ENCODE assay signal across 22 cellular contexts in the genomic region with DNA sequence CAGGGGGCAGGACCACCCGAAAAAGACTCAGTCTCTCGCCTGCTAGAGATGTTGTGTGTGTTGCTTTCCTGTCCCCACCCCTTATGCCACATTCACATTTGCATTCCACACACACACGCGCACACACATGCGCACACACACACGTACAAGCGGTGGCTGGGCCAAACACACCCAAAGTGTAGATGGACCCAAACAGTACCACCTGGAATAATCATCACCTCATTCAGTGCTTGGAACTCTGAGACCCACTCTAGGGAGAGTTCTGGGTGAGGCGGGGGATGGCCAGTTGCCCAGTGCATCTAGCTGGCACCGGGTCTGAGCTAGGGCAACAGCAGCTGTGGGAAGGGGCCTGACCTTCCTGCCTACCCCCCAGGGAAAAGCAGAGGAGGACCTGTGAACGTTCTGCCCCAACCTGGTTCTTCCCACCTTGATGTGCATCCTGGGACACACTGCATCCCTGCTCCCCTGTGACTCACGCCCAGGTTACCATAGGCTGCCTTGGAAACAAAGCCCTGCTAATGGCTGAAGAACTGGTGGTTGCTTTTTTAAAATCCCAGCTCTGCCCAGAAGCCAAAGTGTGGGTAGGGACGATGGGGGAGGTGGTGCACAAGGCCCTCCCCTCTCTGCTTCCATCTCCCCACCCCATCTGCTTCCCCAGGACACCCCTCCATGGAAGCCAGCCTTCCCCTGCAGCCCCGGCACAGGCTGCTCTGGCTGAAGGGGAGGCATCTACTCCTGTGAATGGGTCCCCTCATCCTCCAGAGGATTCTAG. TPM values are rescaled to one million over a fixed set of nuclear protein-coding genes. Genes with fewer than 3 reads are reported as not detected.
DNase-seq lines count a peak whose midpoint lies in the region; ATAC-seq and TF ChIP-seq lines count a peak whose summit lies in the region.
"Had no signal": no experiment of that assay in that cellular context is flagged by ENCODE, and none has a peak within 500 bp of the region (broad histone marks: within the 10 kb centered on the region; RNA-seq: fewer than 3 reads in every experiment).

No MANE protein-coding gene starts in this region.

- H3K9me2 ChIP-seq in HCT116 (ENCODE audit: insufficient read depth) = no peaks in the 10 kb centered on the region

- TF ChIP-seq POLR2A in HCT116 (IDR thresholded peaks at IDR 0.05; ENCODE audit: borderline replicate concordance, extremely low read depth, insufficient read depth, insufficient read length) = no peak

- no peak for TF ChIP-seq CTCF in HCT116 (IDR thresholded peaks at IDR 0.05 in 2 of 3, conservative IDR thresholded peaks at IDR 0.05 in 1 of 3; ENCODE audit: borderline replicate concordance in 1 of 3, insufficient read depth in 1 of 3, low read depth in 2 of 3, low read length in 2 of 3)
- no peak for TF ChIP-seq CTCF in foreskin keratinocyte (conservative IDR thresholded peaks at IDR 0.05)

- POLR2A ChIA-PET in HCT116 (lab: Charles Lee) = no interaction called here
- POLR2A ChIA-PET in naive thymus-derived CD8-positive, alpha-beta T cell (lab: Charles Lee) = no interaction called here
- POLR2A ChIA-PET in activated CD4-positive, alpha-beta T cell treated with anti-CD3 and anti-CD28 coated beads, Interleukin-2, amount 10 ng/mL, durations not matched to agents 7 days and 5 days (lab: Charles Lee) = no interaction called here

- BruUV-seq in HCT116 (replicated peaks; lab: Mats Ljungman, UMichigan) = no TSS peak

- intact Hi-C loops in HCT116 (cut with micrococcal nuclease) (no loop called here), sciatic nerve (cut with DNase I) (no loop called here)

- peaks cover 9 to 15% (median 13%) of the 10 kb centered on the region in 4 donors for H3K4me1 Mint-ChIP-seq in naive thymus-derived CD8-positive, alpha-beta T cell
- peaks cover 5% of the 10 kb centered on the region for H3K4me1 Mint-ChIP-seq in activated CD4-positive, alpha-beta T cell treated with anti-CD3 and anti-CD28 coated beads, Interleukin-2, amount 10 ng/mL, durations not matched to agents 7 days and 5 days
- H3K4me1 Mint-ChIP-seq: naive B cell had no signal

- H3K36me3 ChIP-seq in HCT116 (ENCODE audit: control insufficient read depth in 1 of 2, insufficient read depth in 2 of 2, low read length in 2 of 2) = no peaks in the 10 kb centered on the region
- no peaks in the 10 kb centered on the region for H3K36me3 ChIP-seq in SJCRH30
- H3K36me3 ChIP-seq: ovary had no signal

- DNase-seq in HCT116 (ENCODE audit: low read depth, low spot score) (no peak), SJCRH30 (no peak), foreskin keratinocyte (peak in 1 of 2 donors; percentile 18), sciatic nerve (ENCODE audit: low spot score) (no peak), mucosa of gallbladder (ENCODE audit: low spot score) (no peak)
- no peak for DNase-seq in naive thymus-derived CD8-positive, alpha-beta T cell
- DNase-seq in activated CD4-positive, alpha-beta T cell treated with anti-CD3 and anti-CD28 coated beads, Interleukin-2, amount 10 ng/mL, durations not matched to agents 7 days and 5 days = no peak
- DNase-seq: activated CD4-positive, alpha-beta memory T cell treated with anti-CD3 and anti-CD28 coated beads, Interleukin-2, amount 10 ng/mL, durations not matched to agents 7 days and 5 days; activated effector memory CD4-positive, alpha-beta T cell treated with Interleukin-2 at 50 U/mL for 16 hours; Calu3; EL; islet precursor cell; left ventricle myocardium superior; naive B cell; NCI-H187; NCI-H526 treated with DMSO at 0.1 percent for 48 hours; trophoblast cell had no signal

- peaks cover 12 to 27% of the 10 kb centered on the region in 2 experiments for H3K4me1 ChIP-seq in HCT116 (ENCODE audit: control insufficient read depth in 1 of 2, insufficient read depth in 2 of 2, low read length in 2 of 2)
- H3K4me1 ChIP-seq in SJCRH30 = peaks cover 14% of the 10 kb centered on the region
- H3K4me1 ChIP-seq in foreskin keratinocyte = peaks cover 4% of the 10 kb centered on the region

- H3K4me3 Mint-ChIP-seq in naive thymus-derived CD8-positive, alpha-beta T cell = no peak overlapping the region
- H3K4me3 Mint-ChIP-seq in activated CD4-positive, alpha-beta T cell treated with anti-CD3 and anti-CD28 coated beads, Interleukin-2, amount 10 ng/mL, durations not matched to agents 7 days and 5 days = no peak overlapping the region
- H3K4me3 Mint-ChIP-seq: activated CD4-positive, alpha-beta memory T cell treated with anti-CD3 and anti-CD28 coated beads, Interleukin-2, amount 10 ng/mL, durations not matched to agents 7 days and 5 days; activated naive CD8-positive, alpha-beta T cell; naive B cell had no signal

- ATAC-seq in HCT116 (no peak), foreskin keratinocyte (peak; percentile 55), sciatic nerve (peak; percentile 11)
- ATAC-seq in naive thymus-derived CD8-positive, alpha-beta T cell = no peak
- ATAC-seq: activated CD4-positive, CD25-positive, alpha-beta regulatory T cell treated with anti-CD3 and anti-CD28 coated beads, Interleukin-2, amount 50 U/mL, for 24 hours; GM12878 had no signal

- H3K27me3 Mint-ChIP-seq in naive thymus-derived CD8-positive, alpha-beta T cell = peaks cover 6 to 45% (median 18%) of the 10 kb centered on the region in 5 donors
- H3K27me3 Mint-ChIP-seq in activated CD4-positive, alpha-beta T cell treated with anti-CD3 and anti-CD28 coated beads, Interleukin-2, amount 10 ng/mL, durations not matched to agents 7 days and 5 days = peaks cover 19% of the 10 kb centered on the region

- RAD21 ChIA-PET in HCT116 (lab: Charles Lee; ENCODE audit: low non-redundant PET in 1 of 2, low total read pairs in 2 of 2, uncharacterized antibody in 2 of 2, unreplicated experiment in 2 of 2) = no interaction called here

- no peaks in the 10 kb centered on the region for H3K27me3 ChIP-seq in HCT116 (ENCODE audit: insufficient read depth, low read length)
- no peaks in the 10 kb centered on the region for H3K27me3 ChIP-seq in SJCRH30
- H3K27me3 ChIP-seq in foreskin keratinocyte = peaks cover 18% of the 10 kb centered on the region
- H3K27me3 ChIP-seq: ovary had no signal

- H3K27ac ChIP-seq in HCT116 (ENCODE audit: low read depth, low read length) = no peak overlapping the region
- H3K27ac ChIP-seq in SJCRH30 = no peak overlapping the region
- no peak overlapping the region for H3K27ac ChIP-seq in foreskin keratinocyte
- H3K27ac ChIP-seq: SK-N-MC had no signal

- H3K4me3 ChIP-seq in HCT116 (replicated peaks in 1 of 2; ENCODE audit: low read depth in 1 of 2, low read length in 2 of 2) (no peak overlapping the region), SJCRH30 (peak overlapping the region; percentile 27; the same call in 1 of the 2 replicates)
- H3K4me3 ChIP-seq: GM12878, ovary, SK-N-MC had no signal

- no peak overlapping the region for H3K4me2 ChIP-seq in HCT116 (ENCODE audit: low read length)

- CTCF ChIA-PET in HCT116 (lab: Charles Lee) = interaction anchor here (1.3 kb wide), 1 partner anchor 10 kb away, joined by 3 read pairs; no protein-coding TSS in a partner anchor
- CTCF ChIA-PET in activated CD4-positive, alpha-beta T cell treated with anti-CD3 and anti-CD28 coated beads, Interleukin-2, amount 10 ng/mL, durations not matched to agents 7 days and 5 days (lab: Charles Lee) = interaction anchor here (1.3 kb wide), 1 partner anchor 31 kb away, joined by 5 read pairs; no protein-coding TSS in a partner anchor

- H3K36me3 Mint-ChIP-seq in naive thymus-derived CD8-positive, alpha-beta T cell = peaks cover 0 to 3% (median 0%) of the 10 kb centered on the region in 3 donors
- no peaks in the 10 kb centered on the region for H3K36me3 Mint-ChIP-seq in activated CD4-positive, alpha-beta T cell treated with anti-CD3 and anti-CD28 coated beads, Interleukin-2, amount 10 ng/mL, durations not matched to agents 7 days and 5 days (ENCODE audit: low read depth)
- H3K36me3 Mint-ChIP-seq: naive B cell had no signal

- no peaks in the 10 kb centered on the region for H3K79me2 ChIP-seq in HCT116 (ENCODE audit: insufficient read depth, low read length)

- no peak overlapping the region for H3K9ac ChIP-seq in HCT116 (ENCODE audit: low read length)

- no peaks in the 10 kb centered on the region for H4K20me1 ChIP-seq in HCT116 (ENCODE audit: insufficient read depth)

- H3K9me3 ChIP-seq in HCT116 (ENCODE audit: control insufficient read depth in 1 of 2, insufficient read depth in 1 of 2, low read depth in 1 of 2, low read length in 2 of 2) = no peaks in the 10 kb centered on the region
- H3K9me3 ChIP-seq in SJCRH30 (replicated peaks) = no peaks in the 10 kb centered on the region
- H3K9me3 ChIP-seq: ovary had no signal

- no peaks in the 10 kb centered on the region for H3K9me3 Mint-ChIP-seq in naive thymus-derived CD8-positive, alpha-beta T cell
- H3K9me3 Mint-ChIP-seq in activated CD4-positive, alpha-beta T cell treated with anti-CD3 and anti-CD28 coated beads, Interleukin-2, amount 10 ng/mL, durations not matched to agents 7 days and 5 days = no peaks in the 10 kb centered on the region
- H3K9me3 Mint-ChIP-seq: activated CD4-positive, alpha-beta memory T cell treated with anti-CD3 and anti-CD28 coated beads, Interleukin-2, amount 10 ng/mL, durations not matched to agents 7 days and 5 days had no signal

- no peak overlapping the region for H2AFZ ChIP-seq in HCT116 (ENCODE audit: low read depth, low read length, poor library complexity, severe bottlenecking)

- H3K27ac Mint-ChIP-seq in naive thymus-derived CD8-positive, alpha-beta T cell = no peak overlapping the region
- H3K27ac Mint-ChIP-seq in activated CD4-positive, alpha-beta T cell treated with anti-CD3 and anti-CD28 coated beads, Interleukin-2, amount 10 ng/mL, durations not matched to agents 7 days and 5 days = no peak overlapping the region
- H3K27ac Mint-ChIP-seq: activated CD4-positive, alpha-beta memory T cell treated with anti-CD3 and anti-CD28 coated beads, Interleukin-2, amount 10 ng/mL, durations not matched to agents 7 days and 5 days; activated naive CD8-positive, alpha-beta T cell had no signal

- no peak for TF ChIP-seq RAD21 in HCT116 (IDR thresholded peaks at IDR 0.05; ENCODE audit: low read depth)

RNA-seq across cellular contexts. Expression of gene C11orf96, which starts 7.9 kb away (rescaled TPM):
- total RNA-seq in HCT116 (2021; ENCODE audit: unreplicated experiment) (0.34 TPM), foreskin keratinocyte (not detected in 2 replicates), sciatic nerve (66.8 TPM), mucosa of gallbladder (143 TPM)
- polyA plus RNA-seq in HCT116 (2012) = not detected in 2 replicates
- total RNA-seq in SJCRH30 (2014; rRNA removed; shearing (Covaris generic)) = 2.1 and 3.4 TPM in 2 replicates
- polyA plus RNA-seq in foreskin keratinocyte = not detected in 2 replicates
- not detected for total RNA-seq in naive thymus-derived CD8-positive, alpha-beta T cell
- polyA plus RNA-seq in naive thymus-derived CD8-positive, alpha-beta T cell = not detected
- not detected for total RNA-seq in activated CD4-positive, alpha-beta T cell treated with anti-CD3 and anti-CD28 coated beads, Interleukin-2, amount 10 ng/mL, durations not matched to agents 7 days and 5 days

RNA-seq across cellular contexts. Expression of gene ALKBH3, which starts 53.9 kb away (rescaled TPM):
- total RNA-seq in HCT116 (2021; ENCODE audit: unreplicated experiment) = 36.7 TPM
- polyA plus RNA-seq in HCT116 (2012) = 26.9 and 33.8 TPM in 2 replicates
- 26.0 and 29.2 TPM in 2 replicates for total RNA-seq in SJCRH30 (2014; rRNA removed; shearing (Covaris generic))
- 40.8 and 44.8 TPM in 2 replicates for total RNA-seq in foreskin keratinocyte
- 35.6 and 36.8 TPM in 2 replicates for polyA plus RNA-seq in foreskin keratinocyte
- 32.7 TPM for total RNA-seq in sciatic nerve
- total RNA-seq in naive thymus-derived CD8-positive, alpha-beta T cell = 10 to 100 TPM; 44.9 to 55.0 TPM
- polyA plus RNA-seq in naive thymus-derived CD8-positive, alpha-beta T cell = 10 to 100 TPM; 37.6 to 45.2 (median 40.4) TPM
- total RNA-seq in activated CD4-positive, alpha-beta T cell treated with anti-CD3 and anti-CD28 coated beads, Interleukin-2, amount 10 ng/mL, durations not matched to agents 7 days and 5 days = 10 to 100 TPM; 34.6 to 38.5 TPM
- 29.3 TPM for total RNA-seq in mucosa of gallbladder

Comparison
In these comparisons a context has a peak if more than half of its experiments do, and no peak if none do; other contexts are left out.
1. ATAC-seq: peak in foreskin keratinocyte (single experiment) and sciatic nerve (single experiment); none in HCT116 (single experiment) and naive thymus-derived CD8-positive, alpha-beta T cell (0 of 2).
2. RNA of gene C11orf96, which starts 7.9 kb away (total RNA-seq): 143 TPM in mucosa of gallbladder (single experiment) and 66.8 TPM in sciatic nerve (single experiment); 2.1 to 3.4 TPM in SJCRH30, 0.34 TPM in HCT116 (single experiment), not detected in activated CD4-positive, alpha-beta T cell treated with anti-CD3 and anti-CD28 coated beads, Interleukin-2, amount 10 ng/mL, durations not matched to agents 7 days and 5 days, not detected in naive thymus-derived CD8-positive, alpha-beta T cell and not detected in foreskin keratinocyte; every median in the first group is over 10 times any median in the second.